In genomic region chr3:177928156-177928555, GRCh38 we compare ENCODE assay signal across 9 cellular contexts.
DNase-seq lines count a peak whose midpoint lies in the region; ATAC-seq and TF ChIP-seq lines count a peak whose summit lies in the region.
"Had no signal": no experiment of that assay in that cellular context is flagged by ENCODE, and none has a peak within 500 bp of the region (broad histone marks: within the 10 kb centered on the region; RNA-seq: fewer than 3 reads in every experiment).

No MANE protein-coding gene starts in this region.

- no peak overlapping the region for H3K4me3 Mint-ChIP-seq in activated CD4-positive, alpha-beta T cell treated with anti-CD3 and anti-CD28 coated beads, Interleukin-2, amount 10 ng/mL, durations not matched to agents 7 days and 5 days
- H3K4me3 Mint-ChIP-seq: stimulated activated naive B cell treated with anti-CD40 and anti-IgM and Interleukin-4, amounts not matched to agents 10 μg/mL and 1 μg/mL and 100 μg/mL, for 72 hours had no signal

- H3K4me3 ChIP-seq in smooth muscle cell = no peak overlapping the region

- no peak for TF ChIP-seq CTCF in smooth muscle cell (IDR thresholded peaks at IDR 0.05; ENCODE audit: borderline replicate concordance, insufficient read depth, poor library complexity, severe bottlenecking)

- POLR2A ChIA-PET in activated CD4-positive, alpha-beta T cell treated with anti-CD3 and anti-CD28 coated beads, Interleukin-2, amount 10 ng/mL, durations not matched to agents 7 days and 5 days (lab: Charles Lee) = no interaction called here

- no peak overlapping the region for H3K4me2 ChIP-seq in smooth muscle cell

- no peaks in the 10 kb centered on the region for H4K20me1 ChIP-seq in smooth muscle cell (ENCODE audit: low read depth)

- H3K27ac Mint-ChIP-seq in activated CD4-positive, alpha-beta T cell treated with anti-CD3 and anti-CD28 coated beads, Interleukin-2, amount 10 ng/mL, durations not matched to agents 7 days and 5 days = peak overlapping the region; percentile 42
- H3K27ac Mint-ChIP-seq: stimulated activated naive B cell treated with anti-CD40 and anti-IgM and Interleukin-4, amounts not matched to agents 10 μg/mL and 1 μg/mL and 100 μg/mL, for 72 hours had no signal

- H3K9me3 ChIP-seq in smooth muscle cell (replicated peaks; ENCODE audit: low read depth) = no peaks in the 10 kb centered on the region

- WGBS in smooth muscle cell (ENCODE audit: low lambda C conversion rate) = 80% methylated on average over 4 of the region's 4 CpGs

- peak overlapping the region; percentile 70 for H3K27ac ChIP-seq in smooth muscle cell (ENCODE audit: low read depth)

- H3K27me3 ChIP-seq in smooth muscle cell (ENCODE audit: low read depth) = no peaks in the 10 kb centered on the region

- H3F3A ChIP-seq in smooth muscle cell (ENCODE audit: low read depth) = no peaks in the 10 kb centered on the region

- H3K36me3 Mint-ChIP-seq in activated CD4-positive, alpha-beta T cell treated with anti-CD3 and anti-CD28 coated beads, Interleukin-2, amount 10 ng/mL, durations not matched to agents 7 days and 5 days (ENCODE audit: low read depth) = no peaks in the 10 kb centered on the region

- no peak for DNase-seq in activated CD4-positive, alpha-beta T cell treated with anti-CD3 and anti-CD28 coated beads, Interleukin-2, amount 10 ng/mL, durations not matched to agents 7 days and 5 days
- no peak for DNase-seq in activated CD4-positive, alpha-beta T cell treated with anti-CD3 and anti-CD28 coated beads for 48 hours
- DNase-seq in SW480 (ENCODE audit: low spot score) (peak; percentile 77), smooth muscle cell (lab: John Stamatoyannopoulos, UW; ENCODE audit: unreplicated experiment) (no peak), kidney glomerular epithelial cell (lab: John Stamatoyannopoulos, UW) (no peak), cerebellum (ENCODE audit: low spot score) (no peak), RKO (ENCODE audit: low spot score) (no peak)
- DNase-seq: stimulated activated naive B cell treated with anti-CD40 and anti-IgM and Interleukin-4, amounts not matched to agents 10 μg/mL and 1 μg/mL and 100 μg/mL, for 72 hours had no signal

- CTCF ChIA-PET in activated CD4-positive, alpha-beta T cell treated with anti-CD3 and anti-CD28 coated beads, Interleukin-2, amount 10 ng/mL, durations not matched to agents 7 days and 5 days (lab: Charles Lee) = no interaction called here

- H3K27me3 Mint-ChIP-seq in activated CD4-positive, alpha-beta T cell treated with anti-CD3 and anti-CD28 coated beads, Interleukin-2, amount 10 ng/mL, durations not matched to agents 7 days and 5 days = no peaks in the 10 kb centered on the region

- H3K9ac ChIP-seq in smooth muscle cell (ENCODE audit: low read depth) = peak overlapping the region; percentile 15

- H3K79me2 ChIP-seq in smooth muscle cell (ENCODE audit: low read depth) = no peaks in the 10 kb centered on the region

- peak; percentile 87 for ATAC-seq in HG02870 (IDR thresholded peaks at IDR 0.05; ENCODE audit: unreplicated experiment)

- H2AFZ ChIP-seq in smooth muscle cell (ENCODE audit: low read depth) = no peak overlapping the region

- H3K4me1 Mint-ChIP-seq in activated CD4-positive, alpha-beta T cell treated with anti-CD3 and anti-CD28 coated beads, Interleukin-2, amount 10 ng/mL, durations not matched to agents 7 days and 5 days = no peaks in the 10 kb centered on the region

- H3K36me3 ChIP-seq in smooth muscle cell (ENCODE audit: low read depth) = no peaks in the 10 kb centered on the region

- H3K9me3 Mint-ChIP-seq in activated CD4-positive, alpha-beta T cell treated with anti-CD3 and anti-CD28 coated beads, Interleukin-2, amount 10 ng/mL, durations not matched to agents 7 days and 5 days = peaks cover 2% of the 10 kb centered on the region
- H3K9me3 Mint-ChIP-seq: stimulated activated naive B cell treated with anti-CD40 and anti-IgM and Interleukin-4, amounts not matched to agents 10 μg/mL and 1 μg/mL and 100 μg/mL, for 72 hours had no signal

- no peaks in the 10 kb centered on the region for H3K4me1 ChIP-seq in smooth muscle cell (ENCODE audit: low read depth)
